19 cellular contexts compared by ENCODE assay signal in the genomic region with DNA sequence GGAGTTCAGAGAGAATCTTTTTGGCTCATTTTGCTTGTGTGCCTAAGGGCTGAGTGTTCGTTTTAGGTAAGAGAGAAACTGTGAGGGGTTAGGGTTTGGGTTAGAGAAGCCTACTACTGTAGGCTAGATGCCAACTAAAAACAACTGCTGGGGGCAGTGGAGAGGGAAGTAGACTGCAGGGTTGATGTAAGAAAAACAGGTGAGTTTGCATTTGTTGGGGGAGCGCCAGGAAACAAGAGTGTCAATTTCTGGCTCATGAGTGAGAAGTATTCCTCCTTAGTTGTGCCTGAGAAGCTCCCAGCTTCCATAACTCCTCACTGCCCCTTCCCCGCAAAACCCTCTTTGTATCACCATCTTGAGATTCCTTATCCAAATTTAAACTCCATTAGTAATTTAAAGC.
"Had no signal": no experiment of that assay in that cellular context is flagged by ENCODE, and none has a peak within 500 bp of the region (broad histone marks: within the 10 kb centered on the region; RNA-seq: fewer than 3 reads in every experiment).

No MANE protein-coding gene starts in this region.

- ATAC-seq: K562 had no signal

- H3K27me3 Mint-ChIP-seq: IgD-negative memory B cell had no signal

- H3K4me3 Mint-ChIP-seq: IgD-negative memory B cell had no signal

- DNase-seq: Kasumi-1; MM.1S; MV-4-11; NCI-H1048; NCI-H1436; NCI-H187; NCI-H2081; NCI-H2107; NCI-H2227 treated with DMSO at 0.1 percent for 48 hours; NCI-H524; NCI-H526 treated with DMSO at 0.1 percent for 48 hours; NCI-H748 treated with DMSO at 0.1 percent for 48 hours; NK-92 treated with Interleukin-12 subunit alpha and Interleukin-12 subunit beta, amount 100 ng/mL, for 24 hours; PC-9; Peyer's patch; Right ventricle myocardium superior; SIG-M5 had no signal

- H3K27ac Mint-ChIP-seq: IgD-negative memory B cell had no signal

- H3K9me3 Mint-ChIP-seq: IgD-negative memory B cell had no signal
